8 cellular contexts compared by ENCODE assay signal in genomic region chr10:21495002-21495685, GRCh38. TPM values are rescaled to one million over a fixed set of nuclear protein-coding genes. Genes with fewer than 3 reads are reported as not detected.
DNase-seq lines count a peak whose midpoint lies in the region; ATAC-seq and TF ChIP-seq lines count a peak whose summit lies in the region.

No MANE protein-coding gene starts in this region.

- no peaks in the 10 kb centered on the region for H3K9me3 ChIP-seq in mucosa of stomach (ENCODE audit: control insufficient read depth, low read length)

- peaks cover 31% of the 10 kb centered on the region for H3K4me1 Mint-ChIP-seq in chondrocyte (ENCODE audit: low read depth)

- DNase-seq in GM13976 (ENCODE audit: low spot score) (peak; percentile 48), HuH-7.5 (ENCODE audit: low spot score) (peak; percentile 25), chondrocyte (ENCODE audit: low spot score) (no peak), GM19240 (ENCODE audit: insufficient read length, low spot score) (no peak)

- in situ Hi-C loops in GM13976 (cut with MboI; ENCODE audit: low sequenced_read_pairs, unreplicated experiment) = loop anchor here (10.0 to 25.0 kb wide), 3 partner anchors 220 to 408 kb away; no protein-coding TSS in a partner anchor

- H3K27me3 Mint-ChIP-seq in chondrocyte (ENCODE audit: low read depth) = no peaks in the 10 kb centered on the region

- H3K4me3 Mint-ChIP-seq in chondrocyte (ENCODE audit: unreplicated experiment) = peak overlapping the region; percentile 90

- H3K9ac ChIP-seq in mucosa of stomach (ENCODE audit: low read length) = peak overlapping the region; percentile 62

- no peaks in the 10 kb centered on the region for H3K36me3 Mint-ChIP-seq in chondrocyte (ENCODE audit: low read depth)

- peak overlapping the region; percentile 80 for H3K27ac Mint-ChIP-seq in chondrocyte (ENCODE audit: unreplicated experiment)

- ATAC-seq in HG02571 (IDR thresholded peaks at IDR 0.05; ENCODE audit: unreplicated experiment) = no peak
- no peak for ATAC-seq in GM21737 (IDR thresholded peaks at IDR 0.05; ENCODE audit: unreplicated experiment)
- ATAC-seq in HG02938 (IDR thresholded peaks at IDR 0.05; ENCODE audit: unreplicated experiment) = no peak

- H3K4me1 ChIP-seq in mucosa of stomach (ENCODE audit: control insufficient read depth, insufficient read depth, low read length) = peaks cover 9% of the 10 kb centered on the region

- peak overlapping the region; percentile 63 for H3K4me3 ChIP-seq in mucosa of stomach (ENCODE audit: low read length)

- TF ChIP-seq CTCF in GM13976 (IDR thresholded peaks at IDR 0.05; ENCODE audit: borderline replicate concordance, control extremely low read depth, extremely low read depth, insufficient read depth, missing control alignments) = no peak
- no peak for TF ChIP-seq CTCF in chondrocyte (IDR thresholded peaks at IDR 0.05)

- no peaks in the 10 kb centered on the region for H3K36me3 ChIP-seq in mucosa of stomach (ENCODE audit: control insufficient read depth, insufficient read depth, low read length)

- peaks cover 63% of the 10 kb centered on the region for H3K27me3 ChIP-seq in mucosa of stomach (ENCODE audit: control insufficient read depth, insufficient read depth, low read length)

- H3K9me3 Mint-ChIP-seq in chondrocyte (ENCODE audit: low read depth) = no peaks in the 10 kb centered on the region

RNA-seq across cellular contexts. Expression of gene SKIDA1, which starts 30.3 kb away (rescaled TPM):
- 1.9 to 3.7 TPM (median 2.0 TPM) in 3 replicates for total RNA-seq in chondrocyte

RNA-seq across cellular contexts. Expression of gene MLLT10, which starts 38.9 kb away (rescaled TPM):
- 35.4 to 39.0 TPM (median 37.5 TPM) in 3 replicates for total RNA-seq in chondrocyte

Comparison
In these comparisons a context has a peak if more than half of its experiments do, and no peak if none do; other contexts are left out.
1. DNase-seq: peak in GM13976 (single experiment) and HuH-7.5 (single experiment); none in chondrocyte (single experiment) and GM19240 (single experiment).